In genomic region chr9:129368458-129368978, GRCh38 we compare ENCODE assay signal across 33 cellular contexts.
"Had no signal": no experiment of that assay in that cellular context is flagged by ENCODE, and none has a peak within 500 bp of the region (broad histone marks: within the 10 kb centered on the region; RNA-seq: fewer than 3 reads in every experiment).

No MANE protein-coding gene starts in this region.

- FAIRE-seq: keratinocyte had no signal

- H3K4me2 ChIP-seq: smooth muscle cell had no signal

- H3K27me3 ChIP-seq: adrenal gland, ascending aorta, cardiac muscle cell, dorsolateral prefrontal cortex, gastrocnemius medialis, stomach, tibial artery had no signal

- H3K9me3 Mint-ChIP-seq: activated T-helper 1 cell treated with anti-CD3 and anti-CD28 coated beads, Interleukin-12 subunit alpha, Interleukin-12 subunit beta, Interleukin-2, Interleukin-4 antibody, amounts not matched to agents 30 ng/mL and 10 ng/mL and 1 ng/mL, durations not matched to agents 14 hours and 24 hours and 36 hours had no signal

- H3K27me3 Mint-ChIP-seq: activated naive CD8-positive, alpha-beta T cell treated with anti-CD3 and anti-CD28 coated beads for 36 hours had no signal

- H3K4me3 Mint-ChIP-seq: activated naive CD4-positive, alpha-beta T cell treated with anti-CD3 and anti-CD28 coated beads for 36 hours; activated naive CD8-positive, alpha-beta T cell treated with anti-CD3 and anti-CD28 coated beads for 36 hours; activated T-helper 1 cell treated with anti-CD3 and anti-CD28 coated beads, Interleukin-12 subunit alpha, Interleukin-12 subunit beta, Interleukin-2, Interleukin-4 antibody, amounts not matched to agents 30 ng/mL and 10 ng/mL and 1 ng/mL, durations not matched to agents 14 hours and 24 hours and 36 hours; brain; mesothelial cell of epicardium; naive thymus-derived CD4-positive, alpha-beta T cell; stimulated activated naive B cell treated with anti-CD40 and anti-IgM and Interleukin-4, amounts not matched to agents 10 μg/mL and 1 μg/mL and 100 μg/mL, for 72 hours; T-helper 2 cell treated with Interferon-gamma antibody and Interleukin-4, amounts not matched to agents 5 μg/mL and 100 μg/mL, for 36 hours had no signal

- H3K4me1 ChIP-seq: adrenal gland, ascending aorta, gastrocnemius medialis, stomach, tibial artery had no signal

- H3K4me3 ChIP-seq: adrenal gland, ascending aorta, cardiac muscle cell, coronary artery, dorsolateral prefrontal cortex, gastrocnemius medialis, smooth muscle cell, stomach, tibial artery had no signal

- H3K36me3 ChIP-seq: adrenal gland, ascending aorta, cardiac muscle cell, gastrocnemius medialis, stomach, tibial artery had no signal

- H3K27ac Mint-ChIP-seq: activated naive CD4-positive, alpha-beta T cell treated with anti-CD3 and anti-CD28 coated beads for 36 hours; activated naive CD8-positive, alpha-beta T cell treated with anti-CD3 and anti-CD28 coated beads for 36 hours; activated T-helper 1 cell treated with anti-CD3 and anti-CD28 coated beads, Interleukin-12 subunit alpha, Interleukin-12 subunit beta, Interleukin-2, Interleukin-4 antibody, amounts not matched to agents 30 ng/mL and 10 ng/mL and 1 ng/mL, durations not matched to agents 14 hours and 24 hours and 36 hours; brain; mesothelial cell of epicardium; naive thymus-derived CD4-positive, alpha-beta T cell; stimulated activated naive B cell treated with anti-CD40 and anti-IgM and Interleukin-4, amounts not matched to agents 10 μg/mL and 1 μg/mL and 100 μg/mL, for 72 hours; T-helper 2 cell treated with Interferon-gamma antibody and Interleukin-4, amounts not matched to agents 5 μg/mL and 100 μg/mL, for 36 hours had no signal

- H3K36me3 Mint-ChIP-seq: activated naive CD8-positive, alpha-beta T cell treated with anti-CD3 and anti-CD28 coated beads for 36 hours; naive thymus-derived CD4-positive, alpha-beta T cell; stimulated activated naive B cell treated with anti-CD40 and anti-IgM and Interleukin-4, amounts not matched to agents 10 μg/mL and 1 μg/mL and 100 μg/mL, for 72 hours had no signal

- H3K4me1 Mint-ChIP-seq: activated naive CD8-positive, alpha-beta T cell treated with anti-CD3 and anti-CD28 coated beads for 36 hours; brain; stimulated activated naive B cell treated with anti-CD40 and anti-IgM and Interleukin-4, amounts not matched to agents 10 μg/mL and 1 μg/mL and 100 μg/mL, for 72 hours had no signal

- ATAC-seq: gastrocnemius medialis; left colon; naive thymus-derived CD4-positive, alpha-beta T cell; sciatic nerve; stimulated activated naive B cell treated with anti-CD40 and anti-IgM and Interleukin-4, amounts not matched to agents 10 μg/mL and 1 μg/mL and 100 μg/mL, for 72 hours had no signal

- H3K27ac ChIP-seq: adrenal gland, ascending aorta, cardiac muscle cell, coronary artery, dorsolateral prefrontal cortex, gastrocnemius medialis, stomach, tibial artery had no signal

- DNase-seq: activated CD4-positive, alpha-beta T cell treated with anti-CD3 and anti-CD28 coated beads for 4 hours; activated CD4-positive, alpha-beta T cell treated with anti-CD3 and anti-CD28 coated beads, Interleukin-2, amount 50 U/mL, for 4 hours; activated CD8-positive, alpha-beta memory T cell treated with anti-CD3 and anti-CD28 coated beads, Interleukin-2, amount 50 U/mL, for 4 hours; activated effector memory CD4-positive, alpha-beta T cell treated with anti-CD3 and anti-CD28 coated beads, Interleukin-2, amount 50 U/mL, for 16 hours; activated naive CD4-positive, alpha-beta T cell treated with anti-CD3 and anti-CD28 coated beads for 36 hours; activated naive CD8-positive, alpha-beta T cell treated with anti-CD3 and anti-CD28 coated beads for 36 hours; activated T-cell treated with anti-CD3 and anti-CD28 coated beads, Interleukin-2, amount 50 U/mL, for 1 hour; adrenal gland; cerebellar nuclear complex; dorsolateral prefrontal cortex; effector memory CD4-positive, alpha-beta T cell; erythroblast; gastrocnemius medialis; hippocampal formation; left colon; mammary epithelial cell; naive thymus-derived CD4-positive, alpha-beta T cell; occipital lobe; stimulated activated CD4-positive, alpha-beta T cell treated with anti-CD3 and anti-CD28 coated beads, Interleukin-1b, Interleukin-23, amount 100 ng/mL, for 48 hours; stimulated activated naive B cell treated with anti-CD40 and anti-IgM and Interleukin-4, amounts not matched to agents 10 μg/mL and 1 μg/mL and 100 μg/mL, for 72 hours; stomach; T-helper 1 cell; tibial artery had no signal

- H3K9me3 ChIP-seq: gastrocnemius medialis had no signal
